ENCODE assay signal across 29 cellular contexts in the genomic region with DNA sequence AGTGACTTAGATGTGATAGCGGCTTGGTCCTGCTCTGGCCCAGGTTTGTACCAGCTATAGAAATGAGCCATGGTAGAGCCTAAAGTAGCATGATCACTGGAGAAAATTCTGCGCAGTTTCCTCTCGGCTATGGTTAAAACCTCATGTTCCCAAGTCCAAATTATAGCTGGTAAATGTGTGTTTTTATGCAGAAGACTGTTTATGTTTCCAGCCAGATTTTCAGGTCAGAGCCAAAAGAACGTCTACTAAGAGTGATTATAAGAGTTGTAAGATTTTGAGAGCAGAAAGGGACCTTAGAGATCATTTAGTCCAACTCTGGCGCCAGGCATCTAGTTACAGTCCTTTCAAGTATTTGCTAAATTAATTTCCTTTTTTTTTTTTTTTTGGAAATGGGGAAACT.
"Had no signal": no experiment of that assay in that cellular context is flagged by ENCODE, and none has a peak within 500 bp of the region (broad histone marks: within the 10 kb centered on the region; RNA-seq: fewer than 3 reads in every experiment).

No MANE protein-coding gene starts in this region.

- H3K27ac ChIP-seq: brain microvascular endothelial cell, cardiac muscle cell, SJSA1 had no signal

- H3K27me3 ChIP-seq: brain microvascular endothelial cell, cardiac muscle cell, SJSA1 had no signal

- H3K36me3 ChIP-seq: brain microvascular endothelial cell, cardiac muscle cell had no signal

- H3K4me3 ChIP-seq: cardiac muscle cell, K562, SJSA1 had no signal

- H3K27ac Mint-ChIP-seq: activated CD8-positive, alpha-beta T cell treated with anti-CD3 and anti-CD28 coated beads, Interleukin-2, amount 10 ng/mL, durations not matched to agents 7 days and 5 days; activated naive CD4-positive, alpha-beta T cell treated with anti-CD3 and anti-CD28 coated beads, Interleukin-2, amount 50 U/mL, for 72 hours; activated naive CD8-positive, alpha-beta T cell treated with anti-CD3 and anti-CD28 coated beads, Interleukin-2, amount 50 U/mL, for 24 hours; activated T-cell treated with anti-CD3 and anti-CD28 coated beads, Interleukin-2, amount 50 U/mL, for 24 hours; activated T-helper 1 cell treated with anti-CD3 and anti-CD28 coated beads, Interleukin-12 subunit alpha, Interleukin-12 subunit beta, Interleukin-2, Interleukin-4 antibody, amounts not matched to agents 30 ng/mL and 10 ng/mL and 1 ng/mL, durations not matched to agents 14 hours and 24 hours and 36 hours had no signal

- H3K9me3 Mint-ChIP-seq: activated naive CD4-positive, alpha-beta T cell treated with anti-CD3 and anti-CD28 coated beads, Interleukin-2, amount 50 U/mL, for 72 hours; activated naive CD8-positive, alpha-beta T cell treated with anti-CD3 and anti-CD28 coated beads, Interleukin-2, amount 50 U/mL, for 24 hours; activated T-cell treated with anti-CD3 and anti-CD28 coated beads, Interleukin-2, amount 50 U/mL, for 24 hours; activated T-helper 1 cell treated with anti-CD3 and anti-CD28 coated beads, Interleukin-12 subunit alpha, Interleukin-12 subunit beta, Interleukin-2, Interleukin-4 antibody, amounts not matched to agents 30 ng/mL and 10 ng/mL and 1 ng/mL, durations not matched to agents 14 hours and 24 hours and 36 hours had no signal

- ATAC-seq: activated CD8-positive, alpha-beta T cell treated with anti-CD3 and anti-CD28 coated beads, Interleukin-2, amount 10 ng/mL, durations not matched to agents 7 days and 5 days; activated naive CD4-positive, alpha-beta T cell treated with anti-CD3 and anti-CD28 coated beads, Interleukin-2, amount 50 U/mL, for 72 hours; activated naive CD8-positive, alpha-beta T cell treated with anti-CD3 and anti-CD28 coated beads, Interleukin-2, amount 50 U/mL, for 24 hours; K562; SK-N-SH treated with all-trans-retinoic acid at 6 μM for 48 hours had no signal

- DNase-seq: activated CD4-positive, alpha-beta T cell treated with anti-CD3 and anti-CD28 coated beads for 48 hours; activated CD4-positive, alpha-beta T cell treated with anti-CD3 and anti-CD28 coated beads, Interleukin-2, amount 50 U/mL, for 4 hours; activated CD4-positive, CD25-positive, alpha-beta regulatory T cell treated with anti-CD3 and anti-CD28 coated beads, Interleukin-2, amount 50 U/mL, for 72 hours; activated CD8-positive, alpha-beta T cell treated with anti-CD3 and anti-CD28 coated beads, Interleukin-2, amount 10 ng/mL, durations not matched to agents 7 days and 5 days; activated effector memory CD4-positive, alpha-beta T cell treated with Interleukin-2 at 50 U/mL for 16 hours; activated naive CD4-positive, alpha-beta T cell; activated naive CD8-positive, alpha-beta T cell treated with anti-CD3 and anti-CD28 coated beads, Interleukin-2, amount 50 U/mL, for 24 hours; activated T-cell treated with anti-CD3 and anti-CD28 coated beads, Interleukin-2, amount 50 U/mL, for 24 hours; amniotic stem cell; brain microvascular endothelial cell; Karpas-422; MM.1S; NCI-H1105; NCI-H1436; NCI-H1694 treated with DMSO at 0.1 percent for 48 hours; NCI-H2029 treated with DMSO at 0.1 percent for 48 hours; NCI-H345; NCI-H510A; NCI-H526 treated with DMSO at 0.1 percent for 48 hours; NCI-H82; OCI-M1; SHP77; SW 1271 had no signal

- H3K9me3 ChIP-seq: SJSA1 had no signal

- H3K4me3 Mint-ChIP-seq: activated CD8-positive, alpha-beta T cell treated with anti-CD3 and anti-CD28 coated beads, Interleukin-2, amount 10 ng/mL, durations not matched to agents 7 days and 5 days; activated naive CD8-positive, alpha-beta T cell treated with anti-CD3 and anti-CD28 coated beads, Interleukin-2, amount 50 U/mL, for 24 hours; activated T-cell treated with anti-CD3 and anti-CD28 coated beads, Interleukin-2, amount 50 U/mL, for 24 hours; activated T-helper 1 cell treated with anti-CD3 and anti-CD28 coated beads, Interleukin-12 subunit alpha, Interleukin-12 subunit beta, Interleukin-2, Interleukin-4 antibody, amounts not matched to agents 30 ng/mL and 10 ng/mL and 1 ng/mL, durations not matched to agents 14 hours and 24 hours and 36 hours had no signal

- H3K27me3 Mint-ChIP-seq: activated naive CD8-positive, alpha-beta T cell treated with anti-CD3 and anti-CD28 coated beads, Interleukin-2, amount 50 U/mL, for 24 hours; activated T-cell treated with anti-CD3 and anti-CD28 coated beads, Interleukin-2, amount 50 U/mL, for 24 hours had no signal
